22 cellular contexts compared by ENCODE assay signal in the genomic region with DNA sequence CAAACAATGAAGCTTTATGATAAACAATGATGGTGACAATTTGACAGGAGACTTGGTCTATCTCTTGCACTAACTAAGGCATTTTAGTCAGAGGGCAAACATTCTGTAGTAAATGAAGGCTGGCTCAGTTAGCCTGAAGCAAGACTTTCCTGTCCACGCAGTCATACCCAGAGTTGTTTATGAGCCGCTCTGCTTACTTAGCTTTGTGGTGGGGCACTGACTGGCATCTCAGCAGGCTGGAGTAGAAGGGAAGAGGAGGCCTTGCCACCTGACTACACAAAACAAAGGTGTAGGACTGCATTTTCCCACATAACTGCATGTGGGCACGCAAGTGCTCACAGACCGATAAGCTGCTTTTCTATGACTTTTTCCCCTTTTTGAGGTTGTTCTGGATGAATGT.
"Had no signal": no experiment of that assay in that cellular context is flagged by ENCODE, and none has a peak within 500 bp of the region (broad histone marks: within the 10 kb centered on the region; RNA-seq: fewer than 3 reads in every experiment).

No MANE protein-coding gene starts in this region.

- ATAC-seq: esophagus mucosa; heart left ventricle; left lobe of liver; naive thymus-derived CD4-positive, alpha-beta T cell; psoas muscle; right lobe of liver had no signal

- H3K27me3 Mint-ChIP-seq: type B pancreatic cell had no signal

- H3K9me3 Mint-ChIP-seq: naive thymus-derived CD4-positive, alpha-beta T cell; nephron progenitor cell; type B pancreatic cell had no signal

- H3K4me1 ChIP-seq: psoas muscle, right lobe of liver, uterus had no signal

- H3K4me1 Mint-ChIP-seq: nephron progenitor cell had no signal

- H3K27ac ChIP-seq: coronary artery, heart left ventricle, neutrophil, psoas muscle, right lobe of liver, spleen, stomach, thyroid gland, uterus had no signal

- H3K27ac Mint-ChIP-seq: nephron progenitor cell, type B pancreatic cell had no signal

- H3K4me3 Mint-ChIP-seq: naive thymus-derived CD4-positive, alpha-beta T cell; nephron progenitor cell; type B pancreatic cell had no signal

- H3K9me3 ChIP-seq: heart left ventricle, neutrophil, psoas muscle, right lobe of liver, spleen, stomach, thyroid gland, uterus had no signal

- H3K36me3 ChIP-seq: heart left ventricle, neutrophil, right lobe of liver, spleen, stomach, thyroid gland, uterus had no signal

- H3K36me3 Mint-ChIP-seq: naive thymus-derived CD4-positive, alpha-beta T cell; type B pancreatic cell had no signal

- DNase-seq: effector CD8-positive, alpha-beta T cell; heart left ventricle; hippocampal formation; kidney glomerular epithelial cell; mammary epithelial cell; naive thymus-derived CD4-positive, alpha-beta T cell; nephron progenitor cell; psoas muscle; retina; right lobe of liver; spleen; stimulated activated CD4-positive, alpha-beta T cell treated with anti-CD3 and anti-CD28 coated beads, Interleukin-15, amount 100 ng/mL, for 24 hours; stimulated activated CD4-positive, alpha-beta T cell treated with anti-CD3 and anti-CD28 coated beads, Interleukin-2, amount 100 ng/mL, for 24 hours; stimulated activated naive CD4-positive, alpha-beta T cell; stomach; thyroid gland; uterus had no signal

- H3K4me3 ChIP-seq: coronary artery, heart left ventricle, psoas muscle, right lobe of liver, spleen, stomach, thyroid gland, uterus had no signal

- H3K27me3 ChIP-seq: heart left ventricle, right lobe of liver, spleen, stomach, thyroid gland, uterus had no signal
